25 cellular contexts compared by ENCODE assay signal in genomic region chr12:2775431-2775830, GRCh38. TPM values are rescaled to one million over a fixed set of nuclear protein-coding genes. Genes with fewer than 3 reads are reported as not detected.
DNase-seq lines count a peak whose midpoint lies in the region; ATAC-seq, FAIRE-seq and TF ChIP-seq lines count a peak whose summit lies in the region.
"Had no signal": no experiment of that assay in that cellular context is flagged by ENCODE, and none has a peak within 500 bp of the region (broad histone marks: within the 10 kb centered on the region; RNA-seq: fewer than 3 reads in every experiment).

No MANE protein-coding gene starts in this region.

- no peak overlapping the region for H2BK15ac ChIP-seq in H1 (ENCODE audit: low read length)

- H3K79me1 ChIP-seq in H1 (ENCODE audit: low read depth, low read length): no peaks in the 10 kb centered on the region

- H3K4me2 ChIP-seq in H1 (ENCODE audit: insufficient read depth in 1 of 2, low read depth in 2 of 2, low read length in 2 of 2) (no peak overlapping the region), GM23248 (ENCODE audit: unreplicated experiment) (no peak overlapping the region)

- DNase-seq in Right ventricle myocardium inferior (ENCODE audit: missing footprints) (peak; percentile 81), cardiac septum (ENCODE audit: low spot score) (no peak), H1 (ENCODE audit: low read depth in 1 of 2, low spot score in 2 of 2) (no peak), islet precursor cell (peak; percentile 55), GM23248 (no peak)
- DNase-seq: AML-193; C1 segment of cervical spinal cord; Calu3; CD8-positive, alpha-beta memory T cell; DMS153; Karpas-422; NCI-H1694 treated with DMSO at 0.1 percent for 48 hours; NCI-H2081 treated with DMSO at 0.1 percent for 48 hours; NCI-H2171 treated with DMSO at 0.1 percent for 48 hours; NCI-H524 treated with DMSO at 0.1 percent for 48 hours; NCI-H82; Peyer's patch had no signal

- H3K9ac ChIP-seq in H1 (replicated peaks in 1 of 4; ENCODE audit: extremely low read depth in 1 of 4, low read depth in 3 of 4, low read length in 3 of 4) (no peak overlapping the region), GM23248 (no peak overlapping the region)

- 96% methylated on average over 8 of the region's 8 CpGs; no CpG with 5 or more reads in 1 of the 2 experiments for WGBS in H1 (ENCODE audit: extremely low coverage in 1 of 2, insufficient coverage in 1 of 2, insufficient read length in 1 of 2, insufficient replicate concordance in 2 of 2, low coverage in 1 of 2, low lambda C conversion rate in 2 of 2, missing lambda C conversion rate in 1 of 2), 2 experiments
- 51 to 53% methylated on average over 8 of the region's 8 CpGs for WGBS in GM23248 (ENCODE audit: low coverage in 1 of 2, low lambda C conversion rate in 2 of 2, missing lambda C conversion rate in 2 of 2), 2 experiments

- no peak overlapping the region for H3K14ac ChIP-seq in H1 (ENCODE audit: insufficient read length)

- FAIRE-seq in H1 (lab: Jason Lieb, UNC): no peak
- FAIRE-seq: GM12891 had no signal

- H3K4me3 ChIP-seq in H1 (ENCODE audit: extremely low read depth in 1 of 4, insufficient read depth in 2 of 4, low read depth in 3 of 4, low read length in 4 of 4) (no peak overlapping the region), GM23248 (no peak overlapping the region)
- H3K4me3 ChIP-seq: Peyer's patch, SJSA1 had no signal

- no peak for TF ChIP-seq POLR2A in H1 (IDR thresholded peaks at IDR 0.05; ENCODE audit: control extremely low read depth in 1 of 2, low read depth in 2 of 2, low read length in 2 of 2)

- in situ Hi-C loops in GM23248 (cut with MboI): no loop called here

- ATAC-seq in Right ventricle myocardium inferior (peak; percentile 79), GM18511 (IDR thresholded peaks at IDR 0.05; ENCODE audit: unreplicated experiment) (no peak), HG03175 (IDR thresholded peaks at IDR 0.05; ENCODE audit: unreplicated experiment) (no peak)

- H3K27ac ChIP-seq in H1 (ENCODE audit: low read depth, low read length) (no peak overlapping the region), GM23248 (no peak overlapping the region)
- H3K27ac ChIP-seq: Peyer's patch, SJSA1 had no signal

- CTCF ChIA-PET in H1 (lab: Charles Lee; ENCODE audit: partially characterized antibody): interaction anchor here (0.5 to 2.3 kb wide), 4 partner anchors 9 to 150 kb away, joined by 3 to 5 read pairs (median 4); no protein-coding TSS in a partner anchor

- H4K8ac ChIP-seq in H1 (ENCODE audit: extremely low read depth, insufficient read depth, low read length): no peak overlapping the region

- H3K4ac ChIP-seq in H1 (replicated peaks; ENCODE audit: insufficient read length, low read depth, low read length): no peak overlapping the region

- H3K23me2 ChIP-seq in H1 (ENCODE audit: low read depth, low read length): no peaks in the 10 kb centered on the region; the same call in 1 of the 2 replicates

- H3K79me2 ChIP-seq in H1 (ENCODE audit: control insufficient read depth in 1 of 2, insufficient read depth in 2 of 2, low read length in 2 of 2) (no peaks in the 10 kb centered on the region), GM23248 (ENCODE audit: insufficient read depth) (no peaks in the 10 kb centered on the region)

- intact Hi-C loops in Right ventricle myocardium inferior (cut with DNase I) (no loop called here), cardiac septum (cut with DNase I) (no loop called here)

- H4K20me1 ChIP-seq in H1 (replicated peaks in 1 of 2; ENCODE audit: control insufficient read depth in 1 of 2, insufficient read depth in 2 of 2, low read length in 2 of 2) (no peaks in the 10 kb centered on the region), GM23248 (ENCODE audit: insufficient read depth) (no peaks in the 10 kb centered on the region)

- peak overlapping the region; percentile 63; the same call in 1 of the 2 replicates for H2BK12ac ChIP-seq in H1 (ENCODE audit: low read depth, low read length)

- no peak overlapping the region for H4K91ac ChIP-seq in H1 (replicated peaks; ENCODE audit: insufficient read length, low read length)

- H3F3A ChIP-seq in GM23248 (ENCODE audit: insufficient read depth): no peaks in the 10 kb centered on the region

- H2AK5ac ChIP-seq in H1 (ENCODE audit: low read depth, low read length): no peak overlapping the region

- H3K18ac ChIP-seq in H1 (ENCODE audit: extremely low read depth, low read length): no peak overlapping the region

- H3K9me3 ChIP-seq in H1 (ENCODE audit: insufficient read depth in 2 of 2, low read depth in 1 of 2, low read length in 1 of 2) (no peaks in the 10 kb centered on the region), GM23248 (ENCODE audit: low read depth) (no peaks in the 10 kb centered on the region)
- H3K9me3 ChIP-seq: Peyer's patch, SJSA1 had no signal

- TF ChIP-seq EP300 in H1 (IDR thresholded peaks at IDR 0.05; ENCODE audit: borderline replicate concordance in 1 of 2, low read depth in 2 of 2, low read length in 2 of 2): no peak

- H3K9me2 ChIP-seq in GM23248 (ENCODE audit: insufficient read depth): no peaks in the 10 kb centered on the region

- TF ChIP-seq CTCF in H1 (IDR thresholded peaks at IDR 0.05; ENCODE audit: control extremely low read depth in 1 of 3, insufficient read depth in 1 of 3, low read depth in 1 of 3, low read length in 3 of 3): no peak

- no peak overlapping the region for H2BK5ac ChIP-seq in H1 (ENCODE audit: low read depth, low read length)

- H4K5ac ChIP-seq in H1 (ENCODE audit: insufficient read length, low read depth, low read length): no peak overlapping the region

- H3K4me1 ChIP-seq in H1 (replicated peaks in 1 of 4; ENCODE audit: control insufficient read depth in 3 of 4, insufficient read depth in 4 of 4, low read length in 3 of 4) (peaks cover 2 to 6% (median 5%) of the 10 kb centered on the region in 4 experiments), GM23248 (ENCODE audit: insufficient read depth) (no peaks in the 10 kb centered on the region)
- H3K4me1 ChIP-seq: Peyer's patch, SJSA1 had no signal

- POLR2A ChIA-PET in H1 (lab: Charles Lee; ENCODE audit: partially characterized antibody): no interaction called here

- H2BK120ac ChIP-seq in H1 (replicated peaks; ENCODE audit: low read depth, low read length): no peak overlapping the region

- H3K36me3 ChIP-seq in H1 (ENCODE audit: control insufficient read depth in 2 of 4, insufficient read depth in 4 of 4, low read length in 3 of 4) (no peaks in the 10 kb centered on the region), GM23248 (ENCODE audit: low read depth) (no peaks in the 10 kb centered on the region)
- H3K36me3 ChIP-seq: Peyer's patch, SJSA1 had no signal

- TF ChIP-seq RAD21 in H1 (IDR thresholded peaks at IDR 0.05 in 1 of 2, conservative IDR thresholded peaks at IDR 0.05 in 1 of 2; ENCODE audit: low read depth in 2 of 2, low read length in 2 of 2): no peak

- no peak overlapping the region for H2AFZ ChIP-seq in H1 (ENCODE audit: low read length)
- H2AFZ ChIP-seq in GM23248: no peak overlapping the region

- H3K27me3 ChIP-seq in H1 (replicated peaks in 1 of 4; ENCODE audit: control insufficient read depth in 3 of 4, extremely low read depth in 1 of 4, insufficient read depth in 3 of 4, low read length in 3 of 4) (no peaks in the 10 kb centered on the region), GM23248 (replicated peaks; ENCODE audit: insufficient read depth) (no peaks in the 10 kb centered on the region; the same call in 1 of the 2 replicates)
- H3K27me3 ChIP-seq: Peyer's patch had no signal

- H3K23ac ChIP-seq in H1 (ENCODE audit: insufficient read length): no peak overlapping the region

- no peak overlapping the region for H2BK20ac ChIP-seq in H1 (ENCODE audit: low read length)

- no peak overlapping the region for H3K56ac ChIP-seq in H1 (replicated peaks; ENCODE audit: insufficient read length, low read depth, low read length)

RNA-seq across cellular contexts. Expression of gene FKBP4, which starts 19.3 kb away (rescaled TPM):
- total RNA-seq in Right ventricle myocardium inferior (64.1 TPM), cardiac septum (36.5 TPM)
- 227 and 243 TPM in 2 replicates for total RNA-seq in H1 (2021; fragmentation: NEBNext Ultra II Directional; extraction: Animal tissue kit (Norgen Biotek cat#: 25700))
- polyA plus RNA-seq in H1 (2011; rRNA removed) (72.6 and 82.0 TPM in 2 replicates), GM23248 (2016; fragmentation: Nextera tagmentation; extraction: Ambion mirVana) (27.4 and 29.2 TPM in 2 replicates)
- polyA plus RNA-seq in H1 (2011; cell fraction: cytosol; rRNA removed): 106 TPM
- polyA plus RNA-seq in H1 (2011; cell fraction: nucleus; rRNA removed): 112 TPM
- polyA plus RNA-seq in H1 (2012, experiment 1 of 2): 158 to 191 TPM (median 164 TPM) in 4 replicates
- 169 TPM for polyA plus RNA-seq in H1 (2012, experiment 2 of 2)
- polyA plus RNA-seq in H1 (2013, experiment 1 of 2): 116 TPM
- 114 TPM for polyA plus RNA-seq in H1 (2013, experiment 2 of 2)
- 119 and 142 TPM in 2 replicates for polyA minus RNA-seq in H1 (2011; rRNA and poly(A)+ RNA removed)
- 99.8 TPM for polyA minus RNA-seq in H1 (2011; cell fraction: cytosol; rRNA and poly(A)+ RNA removed)
- 91.1 TPM for polyA minus RNA-seq in H1 (2011; cell fraction: nucleus; rRNA and poly(A)+ RNA removed)
- 24.0 and 27.6 TPM in 2 replicates for total RNA-seq in GM23248 (2014; rRNA removed; shearing (Covaris generic))

RNA-seq across cellular contexts. Expression of gene ITFG2, which starts 37.0 kb away (rescaled TPM):
- total RNA-seq in Right ventricle myocardium inferior: 11.4 TPM
- 13.9 TPM for total RNA-seq in cardiac septum
- total RNA-seq in H1 (2021; fragmentation: NEBNext Ultra II Directional; extraction: Animal tissue kit (Norgen Biotek cat#: 25700)): 22.9 and 23.0 TPM in 2 replicates
- 15.0 and 20.8 TPM in 2 replicates for polyA plus RNA-seq in H1 (2011; rRNA removed)
- 21.5 TPM for polyA plus RNA-seq in H1 (2011; cell fraction: cytosol; rRNA removed)
- 47.7 TPM for polyA plus RNA-seq in H1 (2011; cell fraction: nucleus; rRNA removed)
- polyA plus RNA-seq in H1 (2012, experiment 1 of 2): 39.0 to 45.0 TPM (median 40.5 TPM) in 4 replicates
- 16.1 TPM for polyA plus RNA-seq in H1 (2012, experiment 2 of 2)
- 12.1 TPM for polyA plus RNA-seq in H1 (2013, experiment 1 of 2)
- polyA plus RNA-seq in H1 (2013, experiment 2 of 2): 10.8 TPM
- polyA minus RNA-seq in H1 (2011; rRNA and poly(A)+ RNA removed): 35.9 and 37.4 TPM in 2 replicates
- 17.5 TPM for polyA minus RNA-seq in H1 (2011; cell fraction: cytosol; rRNA and poly(A)+ RNA removed)
- 38.8 TPM for polyA minus RNA-seq in H1 (2011; cell fraction: nucleus; rRNA and poly(A)+ RNA removed)
- 14.4 and 15.7 TPM in 2 replicates for total RNA-seq in GM23248 (2014; rRNA removed; shearing (Covaris generic))
- 19.1 and 21.9 TPM in 2 replicates for polyA plus RNA-seq in GM23248 (2016; fragmentation: Nextera tagmentation; extraction: Ambion mirVana)

RNA-seq across cellular contexts. Expression of gene NRIP2, which starts 59.4 kb away (rescaled TPM):
- total RNA-seq in Right ventricle myocardium inferior (3.2 TPM), cardiac septum (2.9 TPM)
- not detected in 2 replicates for total RNA-seq in H1 (2021; fragmentation: NEBNext Ultra II Directional; extraction: Animal tissue kit (Norgen Biotek cat#: 25700))
- polyA plus RNA-seq in H1 (2011; rRNA removed) (0.03 and 0.06 TPM in 2 replicates), GM23248 (2016; fragmentation: Nextera tagmentation; extraction: Ambion mirVana) (0.24 and 0.46 TPM in 2 replicates)
- not detected for polyA plus RNA-seq in H1 (2011; cell fraction: cytosol; rRNA removed)
- not detected for polyA plus RNA-seq in H1 (2011; cell fraction: nucleus; rRNA removed)
- 1.2 to 2.0 TPM (median 1.6 TPM) in 4 replicates for polyA plus RNA-seq in H1 (2012, experiment 1 of 2)
- 0.31 TPM for polyA plus RNA-seq in H1 (2012, experiment 2 of 2)
- not detected for polyA plus RNA-seq in H1 (2013, experiment 1 of 2)
- not detected for polyA plus RNA-seq in H1 (2013, experiment 2 of 2)
- 0.15 TPM in 1 of 2 replicates, not detected in the other for polyA minus RNA-seq in H1 (2011; rRNA and poly(A)+ RNA removed)
- not detected for polyA minus RNA-seq in H1 (2011; cell fraction: cytosol; rRNA and poly(A)+ RNA removed)
- not detected for polyA minus RNA-seq in H1 (2011; cell fraction: nucleus; rRNA and poly(A)+ RNA removed)
- total RNA-seq in GM23248 (2014; rRNA removed; shearing (Covaris generic)): not detected in 2 replicates
- total RNA-seq: A172; Calu3; CD8-positive, alpha-beta memory T cell; G401; MCF 10A; OCI-LY7; Peyer's patch had no signal

Comparison
In these comparisons a context has a peak if more than half of its experiments do, and no peak if none do; other contexts are left out.
1. DNase-seq: peak in Right ventricle myocardium inferior (single experiment) and islet precursor cell (single experiment); none in cardiac septum (single experiment), H1 (0 of 2) and GM23248 (single experiment).